In genomic region chr11:27716850-27717249, GRCh38 we compare ENCODE assay signal across 16 cellular contexts. TPM values are rescaled to one million over a fixed set of nuclear protein-coding genes. Genes with fewer than 3 reads are reported as not detected.
DNase-seq lines count a peak whose midpoint lies in the region; ATAC-seq, FAIRE-seq and TF ChIP-seq lines count a peak whose summit lies in the region.
"Had no signal": no experiment of that assay in that cellular context is flagged by ENCODE, and none has a peak within 500 bp of the region (broad histone marks: within the 10 kb centered on the region; RNA-seq: fewer than 3 reads in every experiment).

No MANE protein-coding gene starts in this region.

- H3K9me3 Mint-ChIP-seq in GM23338 (no peaks in the 10 kb centered on the region; the same call in 2 of the 3 replicates), astrocyte (ENCODE audit: unreplicated experiment) (no peaks in the 10 kb centered on the region), MCF 10A (ENCODE audit: unreplicated experiment) (no peaks in the 10 kb centered on the region)
- peaks cover 0 to 3% of the 10 kb centered on the region in 2 donors for H3K9me3 Mint-ChIP-seq in effector memory CD8-positive, alpha-beta T cell

- POLR2A ChIA-PET in MCF 10A (lab: Yijun Ruan, JAX) = interaction anchor here (0.6 to 5.2 kb wide), 8 partner anchors 10 to 1608 kb away, joined by 3 to 73 read pairs (median 3); partner anchors contain the start of genes BDNF, KIF18A and METTL15

- peak; percentile 43 to 59 for TF ChIP-seq CTCF in GM23338 (conservative IDR thresholded peaks at IDR 0.05; ENCODE audit: low read depth in 2 of 2)
- TF ChIP-seq CTCF in astrocyte (IDR thresholded peaks at IDR 0.05; ENCODE audit: insufficient read depth, low read depth, low read length) = peak; percentile 20
- TF ChIP-seq CTCF in foreskin keratinocyte (conservative IDR thresholded peaks at IDR 0.05) = peak; percentile 26
- no peak for TF ChIP-seq CTCF in GM10266 (IDR thresholded peaks at IDR 0.05; ENCODE audit: control insufficient read depth, insufficient read depth, low read depth, missing control alignments)
- TF ChIP-seq CTCF in MCF 10A (IDR thresholded peaks at IDR 0.05; ENCODE audit: unreplicated experiment) = no peak

- CTCF ChIA-PET in MCF 10A (lab: Yijun Ruan, JAX) = interaction anchor here (0.6 to 5.9 kb wide), 19 partner anchors 13 to 1577 kb away, joined by 3 to 90 read pairs (median 4); partner anchors contain the start of genes BDNF, KIF18A and METTL15

- H3K27me3 ChIP-seq in GM23338 (ENCODE audit: insufficient read depth) (peaks cover 22% of the 10 kb centered on the region), astrocyte (ENCODE audit: insufficient read depth, low read length) (peaks cover 12% of the 10 kb centered on the region), foreskin keratinocyte (peaks cover 79% of the 10 kb centered on the region)

- H3K4me1 Mint-ChIP-seq in GM23338 (peaks cover 31% of the 10 kb centered on the region), astrocyte (ENCODE audit: low read depth, unreplicated experiment) (peaks cover 13% of the 10 kb centered on the region), MCF 10A (ENCODE audit: insufficient read depth, unreplicated experiment) (peaks cover 14% of the 10 kb centered on the region)
- peaks cover 0 to 3% of the 10 kb centered on the region in 2 donors for H3K4me1 Mint-ChIP-seq in effector memory CD8-positive, alpha-beta T cell (ENCODE audit: low read depth in 2 of 2)

- H3K9ac ChIP-seq in astrocyte (ENCODE audit: low read length) = no peak overlapping the region

- intact Hi-C loops in MCF 10A (cut with micrococcal nuclease) = loop anchor here (5.0 to 10.0 kb wide), 5 partner anchors 118 to 1440 kb away; no protein-coding TSS in a partner anchor

- H3K4me3 Mint-ChIP-seq in GM23338 (no peak overlapping the region), astrocyte (ENCODE audit: unreplicated experiment) (no peak overlapping the region), MCF 10A (ENCODE audit: unreplicated experiment) (no peak overlapping the region)
- H3K4me3 Mint-ChIP-seq in effector memory CD8-positive, alpha-beta T cell = no peak overlapping the region

- H3K27ac Mint-ChIP-seq in GM23338 (no peak overlapping the region), astrocyte (ENCODE audit: unreplicated experiment) (no peak overlapping the region), MCF 10A (ENCODE audit: low read depth, unreplicated experiment) (no peak overlapping the region)
- H3K27ac Mint-ChIP-seq in effector memory CD8-positive, alpha-beta T cell = no peak overlapping the region

- DNase-seq in ACHN (peak; percentile 40), GM23338 (ENCODE audit: low spot score) (peak; percentile 71), astrocyte (ENCODE audit: low read depth) (no peak), foreskin keratinocyte (no peak), COLO829 (ENCODE audit: low spot score) (no peak), GM10266 (ENCODE audit: extremely low spot score) (no peak), MCF 10A (ENCODE audit: unreplicated experiment) (no peak)
- no peak for DNase-seq in effector memory CD8-positive, alpha-beta T cell
- DNase-seq: activated naive CD4-positive, alpha-beta T cell treated with anti-CD3 and anti-CD28 coated beads, Interleukin-2, amount 50 U/mL, for 16 hours; colonic mucosa; GDM1; retina; SIG-M5; stimulated activated CD4-positive, alpha-beta T cell treated with anti-CD3 and anti-CD28 coated beads, Interleukin-2, amount 100 ng/mL, for 48 hours had no signal

- no peak overlapping the region for H3K27ac ChIP-seq in GM23338 (ENCODE audit: low read depth)
- H3K27ac ChIP-seq in astrocyte (ENCODE audit: low read depth, low read length) = no peak overlapping the region
- no peak overlapping the region for H3K27ac ChIP-seq in foreskin keratinocyte
- H3K27ac ChIP-seq: colonic mucosa had no signal

- FAIRE-seq in astrocyte (lab: Jason Lieb, UNC) = peak; percentile 59
- FAIRE-seq: islet of Langerhans, K562 had no signal

- no peaks in the 10 kb centered on the region for H3K36me3 Mint-ChIP-seq in GM23338 (ENCODE audit: low read depth)
- no peaks in the 10 kb centered on the region for H3K36me3 Mint-ChIP-seq in astrocyte (ENCODE audit: low read depth, unreplicated experiment)
- H3K36me3 Mint-ChIP-seq in MCF 10A (ENCODE audit: insufficient read depth, unreplicated experiment) = no peaks in the 10 kb centered on the region
- no peaks in the 10 kb centered on the region for H3K36me3 Mint-ChIP-seq in effector memory CD8-positive, alpha-beta T cell (ENCODE audit: insufficient read depth)

- no TSS peak for BruUV-seq in MCF 10A (replicated peaks; lab: Mats Ljungman, UMichigan)

- no peaks in the 10 kb centered on the region for H3K9me2 ChIP-seq in GM23338 (ENCODE audit: insufficient read depth)

- H4K20me1 ChIP-seq in GM23338 (replicated peaks; ENCODE audit: insufficient read depth) (no peaks in the 10 kb centered on the region), astrocyte (ENCODE audit: insufficient read depth, low read length) (no peaks in the 10 kb centered on the region)

- in situ Hi-C loops in ACHN (cut with HindIII; ENCODE audit: low pct_ligation_motif_present, low pct_unique_long_range_greater_than_20kb, low sequenced_read_pairs) = no loop called here

- peaks cover 7% of the 10 kb centered on the region; the same call in 1 of the 2 replicates for H3F3A ChIP-seq in GM23338 (replicated peaks; ENCODE audit: low read depth)

- ATAC-seq in GM23338 (no peak), foreskin keratinocyte (no peak)
- no peak for ATAC-seq in effector memory CD8-positive, alpha-beta T cell (replicated peaks)

- no peak overlapping the region for H3K4me2 ChIP-seq in GM23338
- H3K4me2 ChIP-seq in astrocyte (ENCODE audit: low read length) = no peak overlapping the region

- H2AFZ ChIP-seq in GM23338 (no peak overlapping the region), astrocyte (ENCODE audit: low read depth, low read length) (no peak overlapping the region)

- H3K27me3 Mint-ChIP-seq in GM23338 (ENCODE audit: insufficient read depth, low read depth, poor library complexity) (peaks cover 30% of the 10 kb centered on the region), astrocyte (ENCODE audit: low read depth, unreplicated experiment) (peaks cover 11% of the 10 kb centered on the region), MCF 10A (ENCODE audit: insufficient read depth, unreplicated experiment) (no peaks in the 10 kb centered on the region)
- H3K27me3 Mint-ChIP-seq in effector memory CD8-positive, alpha-beta T cell = peaks cover 38 to 50% of the 10 kb centered on the region in 2 donors

- H3K4me1 ChIP-seq in GM23338 (ENCODE audit: insufficient read depth) (peaks cover 24% of the 10 kb centered on the region), astrocyte (ENCODE audit: insufficient read depth, low read length) (peaks cover 16% of the 10 kb centered on the region), foreskin keratinocyte (no peaks in the 10 kb centered on the region)
- H3K4me1 ChIP-seq: colonic mucosa had no signal

- H3K36me3 ChIP-seq in GM23338 (ENCODE audit: insufficient read depth) (no peaks in the 10 kb centered on the region), astrocyte (ENCODE audit: insufficient read depth, low read length) (no peaks in the 10 kb centered on the region)
- H3K36me3 ChIP-seq: colonic mucosa had no signal

- no peaks in the 10 kb centered on the region for H3K9me3 ChIP-seq in astrocyte (ENCODE audit: insufficient read depth, low read depth, low read length)
- H3K9me3 ChIP-seq: colonic mucosa had no signal

- H3K79me2 ChIP-seq in GM23338 (replicated peaks; ENCODE audit: insufficient read depth) (no peaks in the 10 kb centered on the region), astrocyte (ENCODE audit: insufficient read depth, low read length) (no peaks in the 10 kb centered on the region)

- H3K4me3 ChIP-seq in GM23338 (no peak overlapping the region), astrocyte (ENCODE audit: insufficient read depth, low read depth, low read length) (no peak overlapping the region)
- H3K4me3 ChIP-seq: colonic mucosa, K562 had no signal

TF ChIP-seq in GM23338, 12 proteins besides CTCF, POLR2A, EP300 and RAD21 (continues in another document):
- TF ChIP-seq ZNF331 (CRISPR knock-in tag; IDR thresholded peaks at IDR 0.05; ENCODE audit: low read depth) (no peak), STAT1 (IDR thresholded peaks at IDR 0.05; ENCODE audit: unreplicated experiment) (no peak), EZH2 (IDR thresholded peaks at IDR 0.05; ENCODE audit: low read depth, unreplicated experiment) (no peak), JUNB (IDR thresholded peaks at IDR 0.05; ENCODE audit: unreplicated experiment) (no peak), CREB1 (CRISPR knock-in tag; IDR thresholded peaks at IDR 0.05; ENCODE audit: low read depth) (no peak), ZNF114 (CRISPR knock-in tag; IDR thresholded peaks at IDR 0.05) (no peak), POLR2AphosphoS5 (IDR thresholded peaks at IDR 0.05; ENCODE audit: low read depth) (no peak), EZH2phosphoT487 (IDR thresholded peaks at IDR 0.05; ENCODE audit: unreplicated experiment) (no peak)
- TF ChIP-seq, protein P1, sequence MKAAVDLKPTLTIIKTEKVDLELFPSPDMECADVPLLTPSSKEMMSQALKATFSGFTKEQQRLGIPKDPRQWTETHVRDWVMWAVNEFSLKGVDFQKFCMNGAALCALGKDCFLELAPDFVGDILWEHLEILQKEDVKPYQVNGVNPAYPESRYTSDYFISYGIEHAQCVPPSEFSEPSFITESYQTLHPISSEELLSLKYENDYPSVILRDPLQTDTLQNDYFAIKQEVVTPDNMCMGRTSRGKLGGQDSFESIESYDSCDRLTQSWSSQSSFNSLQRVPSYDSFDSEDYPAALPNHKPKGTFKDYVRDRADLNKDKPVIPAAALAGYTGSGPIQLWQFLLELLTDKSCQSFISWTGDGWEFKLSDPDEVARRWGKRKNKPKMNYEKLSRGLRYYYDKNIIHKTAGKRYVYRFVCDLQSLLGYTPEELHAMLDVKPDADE (IDR thresholded peaks at IDR 0.05) = no peak

RNA-seq across cellular contexts. Expression of gene BDNF, which starts 16.6 kb away (rescaled TPM):
- 5.1 and 6.8 TPM in 2 replicates for total RNA-seq in GM23338 (2014; rRNA removed; shearing (Covaris generic))
- polyA plus RNA-seq in GM23338 (2016; fragmentation: Nextera tagmentation; extraction: Ambion mirVana) = 4.2 and 5.2 TPM in 2 replicates
- 24.4 and 27.2 TPM in 2 replicates for total RNA-seq in astrocyte
- 0.04 TPM in 1 of 2 replicates, not detected in the other for total RNA-seq in foreskin keratinocyte
- polyA plus RNA-seq in foreskin keratinocyte = 0.01 TPM in 1 of 2 replicates, not detected in the other
- 2.8 and 6.3 TPM in 2 replicates for total RNA-seq in MCF 10A (2022)
- polyA plus RNA-seq: K562 had no signal

Comparison
In these comparisons a context has a peak if more than half of its experiments do, and no peak if none do; other contexts are left out.
1. DNase-seq: peak in ACHN (single experiment) and GM23338 (single experiment); none in astrocyte (single experiment), foreskin keratinocyte (0 of 2), COLO829 (single experiment), GM10266 (single experiment), MCF 10A (single experiment) and effector memory CD8-positive, alpha-beta T cell (0 of 3).
2. CTCF ChIP-seq: peak in GM23338 (2 of 2), astrocyte (single experiment) and foreskin keratinocyte (single experiment); none in GM10266 (single experiment) and MCF 10A (single experiment).